In genomic region chr19:28908941-28909340, GRCh38 we compare ENCODE assay signal across 26 cellular contexts.
"Had no signal": no experiment of that assay in that cellular context is flagged by ENCODE, and none has a peak within 500 bp of the region (broad histone marks: within the 10 kb centered on the region; RNA-seq: fewer than 3 reads in every experiment).

No MANE protein-coding gene starts in this region.

- ATAC-seq: effector memory CD8-positive, alpha-beta T cell; foreskin keratinocyte; gastrocnemius medialis; gastroesophageal sphincter had no signal

- H3K4me3 ChIP-seq: colonic mucosa, coronary artery, dorsolateral prefrontal cortex, esophagus muscularis mucosa, esophagus squamous epithelium, gastrocnemius medialis, gastroesophageal sphincter, heart left ventricle, heart right ventricle had no signal

- H3K27me3 ChIP-seq: colonic mucosa, esophagus squamous epithelium, foreskin keratinocyte, heart left ventricle had no signal

- H3K27ac ChIP-seq: colonic mucosa, coronary artery, dorsolateral prefrontal cortex, epithelial cell of prostate, esophagus muscularis mucosa, esophagus squamous epithelium, foreskin keratinocyte, gastrocnemius medialis, gastroesophageal sphincter, heart left ventricle, heart right ventricle had no signal

- H3K9me3 ChIP-seq: colonic mucosa, esophagus muscularis mucosa, esophagus squamous epithelium, gastrocnemius medialis, gastroesophageal sphincter, heart left ventricle, heart right ventricle had no signal

- FAIRE-seq: colon, endometrium, endothelial cell of umbilical vein, frontal cortex had no signal

- H3K36me3 ChIP-seq: colonic mucosa, esophagus muscularis mucosa, esophagus squamous epithelium, gastrocnemius medialis, gastroesophageal sphincter, heart left ventricle, heart right ventricle had no signal

- H3K4me1 ChIP-seq: colonic mucosa, esophagus muscularis mucosa, esophagus squamous epithelium, foreskin keratinocyte, gastrocnemius medialis, gastroesophageal sphincter, heart right ventricle had no signal

- DNase-seq: colonic mucosa; cortex of kidney; dermis blood vessel endothelial cell; dorsolateral prefrontal cortex; effector CD4-positive, alpha-beta T cell; effector CD8-positive, alpha-beta T cell; effector memory CD4-positive, alpha-beta T cell; effector memory CD8-positive, alpha-beta T cell; erythroblast; esophagus squamous epithelium; foreskin fibroblast; foreskin keratinocyte; foreskin melanocyte; gastrocnemius medialis; glutamatergic neuron; head of caudate nucleus; heart left ventricle; heart right ventricle had no signal
